12 cellular contexts compared by ENCODE assay signal in genomic region chr7:71538210-71538609, GRCh38.
DNase-seq lines count a peak whose midpoint lies in the region; ATAC-seq lines count a peak whose summit lies in the region.
"Had no signal": no experiment of that assay in that cellular context is flagged by ENCODE, and none has a peak within 500 bp of the region (broad histone marks: within the 10 kb centered on the region; RNA-seq: fewer than 3 reads in every experiment).

No MANE protein-coding gene starts in this region.

- no peak for ATAC-seq in HG03520 (IDR thresholded peaks at IDR 0.05; ENCODE audit: unreplicated experiment)
- ATAC-seq: HCT116 had no signal

- DNase-seq in NCI-H1105 treated with DMSO at 0.1 percent for 48 hours (lab: John Stamatoyannopoulos, UW) (peak; percentile 42), NCI-H1105 (lab: John Stamatoyannopoulos, UW) (no peak), MV-4-11 (lab: John Stamatoyannopoulos, UW) (peak; percentile 8), islet precursor cell (peak; percentile 58), GF-D8 (lab: John Stamatoyannopoulos, UW) (no peak), LoVo (ENCODE audit: low spot score) (no peak)
- DNase-seq: Caco-2; CD8-positive, alpha-beta memory T cell; DMS53; IMR-90 had no signal

Comparison
In these comparisons a context has a peak if more than half of its experiments do, and no peak if none do; other contexts are left out.
1. DNase-seq: peak in NCI-H1105 treated with DMSO at 0.1 percent for 48 hours (single experiment), MV-4-11 (single experiment) and islet precursor cell (single experiment); none in NCI-H1105 (single experiment), GF-D8 (single experiment) and LoVo (single experiment).